In genomic region chr2:113114996-113115395, GRCh38 we compare ENCODE assay signal across 30 cellular contexts. TPM values are rescaled to one million over a fixed set of nuclear protein-coding genes. Genes with fewer than 3 reads are reported as not detected.
DNase-seq lines count a peak whose midpoint lies in the region; ATAC-seq and TF ChIP-seq lines count a peak whose summit lies in the region.
"Had no signal": no experiment of that assay in that cellular context is flagged by ENCODE, and none has a peak within 500 bp of the region (broad histone marks: within the 10 kb centered on the region; RNA-seq: fewer than 3 reads in every experiment).

No MANE protein-coding gene starts in this region.

- TF ChIP-seq CTCF in PC-3 (conservative IDR thresholded peaks at IDR 0.05; ENCODE audit: low read depth, low read length): no peak
- no peak for TF ChIP-seq CTCF in foreskin keratinocyte (conservative IDR thresholded peaks at IDR 0.05)
- TF ChIP-seq CTCF in smooth muscle cell (IDR thresholded peaks at IDR 0.05; ENCODE audit: borderline replicate concordance, insufficient read depth, poor library complexity, severe bottlenecking): no peak
- TF ChIP-seq CTCF in stomach (IDR thresholded peaks at IDR 0.05): no peak

- ATAC-seq in activated CD8-positive, alpha-beta memory T cell treated with anti-CD3 and anti-CD28 coated beads, Interleukin-2, amount 10 ng/mL, durations not matched to agents 7 days and 5 days: no peak
- ATAC-seq in PC-3 (no peak), foreskin keratinocyte (no peak)
- ATAC-seq: Right ventricle myocardium inferior had no signal

- TF ChIP-seq EP300 in stomach (IDR thresholded peaks at IDR 0.05): no peak

- H3K4me1 ChIP-seq in PC-3 (ENCODE audit: insufficient read depth, low read length) (peaks cover 34% of the 10 kb centered on the region), foreskin keratinocyte (peaks cover 36% of the 10 kb centered on the region), smooth muscle cell (ENCODE audit: low read depth) (no peaks in the 10 kb centered on the region), stomach (peaks cover 10 to 17% (median 14%) of the 10 kb centered on the region in 4 donors)
- H3K4me1 ChIP-seq: HAP-1, SJCRH30 had no signal

- no peaks in the 10 kb centered on the region for H3K27me3 ChIP-seq in PC-3 (ENCODE audit: low read length)
- no peaks in the 10 kb centered on the region for H3K27me3 ChIP-seq in foreskin keratinocyte
- no peaks in the 10 kb centered on the region for H3K27me3 ChIP-seq in smooth muscle cell (ENCODE audit: low read depth)
- no peaks in the 10 kb centered on the region for H3K27me3 ChIP-seq in stomach
- H3K27me3 ChIP-seq: SJCRH30 had no signal

- H3K79me2 ChIP-seq in PC-3 (ENCODE audit: low read length) (no peaks in the 10 kb centered on the region), smooth muscle cell (ENCODE audit: low read depth) (no peaks in the 10 kb centered on the region)

- H3K9ac ChIP-seq in PC-3 (ENCODE audit: low read length) (no peak overlapping the region), smooth muscle cell (ENCODE audit: low read depth) (peak overlapping the region; percentile 14)
- H3K9ac ChIP-seq: KMS-11 had no signal

- POLR2A ChIA-PET in PC-3 (lab: Charles Lee; ENCODE audit: unreplicated experiment): no interaction called here

- H3K36me3 ChIP-seq in PC-3 (ENCODE audit: low read depth, low read length) (no peaks in the 10 kb centered on the region), smooth muscle cell (ENCODE audit: low read depth) (no peaks in the 10 kb centered on the region), stomach (no peaks in the 10 kb centered on the region)
- H3K36me3 ChIP-seq: HAP-1, SJCRH30 had no signal

- H3K36me3 Mint-ChIP-seq in activated CD8-positive, alpha-beta memory T cell treated with anti-CD3 and anti-CD28 coated beads, Interleukin-2, amount 10 ng/mL, durations not matched to agents 7 days and 5 days: peaks cover 7% of the 10 kb centered on the region
- H3K36me3 Mint-ChIP-seq: CD4-positive, alpha-beta memory T cell had no signal

- H3K4me2 ChIP-seq in PC-3 (ENCODE audit: low read length): no peak overlapping the region
- H3K4me2 ChIP-seq in smooth muscle cell: peak overlapping the region; percentile 14
- H3K4me2 ChIP-seq: KMS-11, PC-9 had no signal

- H3F3A ChIP-seq in PC-3 (ENCODE audit: low read length, unreplicated experiment) (no peaks in the 10 kb centered on the region), smooth muscle cell (ENCODE audit: low read depth) (no peaks in the 10 kb centered on the region)

- no TSS peak for BruUV-seq in PC-3 (replicated peaks; lab: Mats Ljungman, UMichigan)

- H3K27ac ChIP-seq in PC-3 (ENCODE audit: low read length) (peak overlapping the region; percentile 92; the same call in 1 of the 2 replicates), foreskin keratinocyte (peak overlapping the region; percentile 92), smooth muscle cell (ENCODE audit: low read depth) (peak overlapping the region; percentile 64), stomach (no peak overlapping the region)
- H3K27ac ChIP-seq: 22Rv1, KMS-11, PC-9, SJCRH30 had no signal

- H4K20me1 ChIP-seq in PC-3 (ENCODE audit: low read length) (no peaks in the 10 kb centered on the region), smooth muscle cell (ENCODE audit: low read depth) (no peaks in the 10 kb centered on the region)

- CTCF ChIA-PET in activated CD8-positive, alpha-beta memory T cell treated with anti-CD3 and anti-CD28 coated beads, Interleukin-2, amount 10 ng/mL, durations not matched to agents 7 days and 5 days (lab: Charles Lee): interaction anchor here (1.1 to 1.8 kb wide), 4 partner anchors 10 to 66 kb away, joined by 3 to 4 read pairs (median 4); no protein-coding TSS in a partner anchor
- CTCF ChIA-PET in PC-3 (lab: Charles Lee): no interaction called here

- no peaks in the 10 kb centered on the region for H3K9me2 ChIP-seq in PC-3 (replicated peaks; ENCODE audit: low read length)

- no peak for TF ChIP-seq POLR2A in stomach (IDR thresholded peaks at IDR 0.05)

- H3K9me3 ChIP-seq in PC-3 (ENCODE audit: low read length) (no peaks in the 10 kb centered on the region), smooth muscle cell (replicated peaks; ENCODE audit: low read depth) (no peaks in the 10 kb centered on the region), stomach (no peaks in the 10 kb centered on the region)
- H3K9me3 ChIP-seq: HAP-1, SJCRH30 had no signal

- peak; percentile 8 for DNase-seq in activated CD8-positive, alpha-beta memory T cell treated with anti-CD3 and anti-CD28 coated beads, Interleukin-2, amount 10 ng/mL, durations not matched to agents 7 days and 5 days
- DNase-seq in activated CD8-positive, alpha-beta memory T cell treated with anti-CD3 and anti-CD28 coated beads, Interleukin-2, amount 50 U/mL, for 4 hours: no peak
- no peak for DNase-seq in PC-3
- peak in 1 of 2 donors; percentile 60 for DNase-seq in foreskin keratinocyte
- no peak for DNase-seq in smooth muscle cell (lab: John Stamatoyannopoulos, UW; ENCODE audit: unreplicated experiment)
- no peak for DNase-seq in activated CD4-positive, alpha-beta T cell treated with anti-CD3 and anti-CD28 coated beads, Interleukin-2, amount 50 U/mL, for 48 hours
- no peak for DNase-seq in activated gamma-delta T cell treated with Interleukin-2 at 50 U/mL for 16 hours
- no peak for DNase-seq in stomach
- DNase-seq: CD4-positive, alpha-beta memory T cell; COR-L47; DMS53; GOT3; HFFc6; IMR-90; NCI-H1048; NCI-H1417; NCI-H1694; NCI-H2029 treated with DMSO at 0.1 percent for 48 hours; NCI-H446 treated with DMSO at 0.1 percent for 48 hours; NCI-H526; NCI-H82; NK-92 treated with Interleukin-12 subunit alpha and Interleukin-12 subunit beta, amount 100 ng/mL, for 24 hours; PC-9; SJCRH30 had no signal

- WGBS in smooth muscle cell (ENCODE audit: low lambda C conversion rate): 37% methylated on average over 4 of the region's 4 CpGs
- WGBS in stomach, 5 donors: 71 to 80% (median 75%) methylated on average over 4 of the region's 4 CpGs

- H3K27ac Mint-ChIP-seq in activated CD8-positive, alpha-beta memory T cell treated with anti-CD3 and anti-CD28 coated beads, Interleukin-2, amount 10 ng/mL, durations not matched to agents 7 days and 5 days: no peak overlapping the region
- H3K27ac Mint-ChIP-seq: CD4-positive, alpha-beta memory T cell; HFFc6 had no signal

- intact Hi-C loops in PC-3 (cut with micrococcal nuclease): no loop called here
- intact Hi-C loops in stomach (cut with DNase I; ENCODE audit: low total_unique reads): no loop called here

- H3K4me1 Mint-ChIP-seq in activated CD8-positive, alpha-beta memory T cell treated with anti-CD3 and anti-CD28 coated beads, Interleukin-2, amount 10 ng/mL, durations not matched to agents 7 days and 5 days: peaks cover 19% of the 10 kb centered on the region

- no peak overlapping the region for H3K4me3 ChIP-seq in PC-3 (ENCODE audit: low read length)
- H3K4me3 ChIP-seq in smooth muscle cell: no peak overlapping the region
- no peak overlapping the region for H3K4me3 ChIP-seq in stomach
- H3K4me3 ChIP-seq: HAP-1, PC-9, SJCRH30 had no signal

- no peak overlapping the region for H3K4me3 Mint-ChIP-seq in activated CD8-positive, alpha-beta memory T cell treated with anti-CD3 and anti-CD28 coated beads, Interleukin-2, amount 10 ng/mL, durations not matched to agents 7 days and 5 days
- H3K4me3 Mint-ChIP-seq: HFFc6 had no signal

- H3K27me3 Mint-ChIP-seq in activated CD8-positive, alpha-beta memory T cell treated with anti-CD3 and anti-CD28 coated beads, Interleukin-2, amount 10 ng/mL, durations not matched to agents 7 days and 5 days: no peaks in the 10 kb centered on the region
- H3K27me3 Mint-ChIP-seq: CD4-positive, alpha-beta memory T cell had no signal

- no peaks in the 10 kb centered on the region for H3K9me3 Mint-ChIP-seq in activated CD8-positive, alpha-beta memory T cell treated with anti-CD3 and anti-CD28 coated beads, Interleukin-2, amount 10 ng/mL, durations not matched to agents 7 days and 5 days (ENCODE audit: low read depth)
- H3K9me3 Mint-ChIP-seq: CD4-positive, alpha-beta memory T cell; HFFc6 had no signal

- H2AFZ ChIP-seq in PC-3 (ENCODE audit: low read length) (no peak overlapping the region), smooth muscle cell (ENCODE audit: low read depth) (no peak overlapping the region)
- H2AFZ ChIP-seq: PC-9 had no signal

RNA-seq across cellular contexts. Expression of gene IL1RN, which starts 12.4 kb away (rescaled TPM):
- 1 to 10 TPM; 1.8 TPM for total RNA-seq in activated CD8-positive, alpha-beta memory T cell treated with anti-CD3 and anti-CD28 coated beads, Interleukin-2, amount 10 ng/mL, durations not matched to agents 7 days and 5 days
- total RNA-seq in PC-3 (2014; rRNA removed) (1.3 and 8.2 TPM in 2 replicates), foreskin keratinocyte (20.8 and 28.9 TPM in 2 replicates), smooth muscle cell (1.1 and 2.2 TPM in 2 replicates), stomach (10 to 100 TPM in 2 of 5 donors, under 1 TPM in 1, not detected in 2; 0.87 to 29.3 (median 16.9) TPM)
- polyA plus RNA-seq in foreskin keratinocyte (20.4 and 29.6 TPM in 2 replicates), smooth muscle cell (2.0 and 3.3 TPM in 2 replicates), stomach (100 to 1,000 TPM in 1 of 3 donors, 10 to 100 TPM in 2; 27.6 to 220 (median 40.9) TPM)
- total RNA-seq: HFFc6, IMR-90, SJCRH30 had no signal
- polyA plus RNA-seq: BJ; CD4-positive, alpha-beta memory T cell; IMR-90 had no signal

RNA-seq across cellular contexts. Expression of gene IL1F10, which starts 47.2 kb away (rescaled TPM):
- not detected for total RNA-seq in activated CD8-positive, alpha-beta memory T cell treated with anti-CD3 and anti-CD28 coated beads, Interleukin-2, amount 10 ng/mL, durations not matched to agents 7 days and 5 days
- total RNA-seq in PC-3 (2014; rRNA removed) (not detected in 2 replicates), foreskin keratinocyte (not detected in 2 replicates), smooth muscle cell (not detected in 2 replicates), stomach (not detected)
- polyA plus RNA-seq in foreskin keratinocyte (0.12 TPM in 1 of 2 replicates, not detected in the other), smooth muscle cell (not detected in 2 replicates), stomach (not detected)
- total RNA-seq: CD4-positive, alpha-beta memory T cell; HFFc6; IMR-90; PC-9; Right ventricle myocardium inferior; RPMI7951; SJCRH30 had no signal
- polyA plus RNA-seq: BJ; CD4-positive, alpha-beta memory T cell; IMR-90 had no signal

RNA-seq across cellular contexts. Expression of gene IL36RN, which starts 56.0 kb away (rescaled TPM):
- not detected for total RNA-seq in activated CD8-positive, alpha-beta memory T cell treated with anti-CD3 and anti-CD28 coated beads, Interleukin-2, amount 10 ng/mL, durations not matched to agents 7 days and 5 days
- total RNA-seq in PC-3 (2014; rRNA removed) (0.36 TPM in 1 of 2 replicates, not detected in the other), foreskin keratinocyte (0.67 and 0.88 TPM in 2 replicates), smooth muscle cell (7.8 and 10.7 TPM in 2 replicates), stomach (not detected)
- polyA plus RNA-seq in foreskin keratinocyte (0.50 and 0.60 TPM in 2 replicates), smooth muscle cell (1.5 and 5.6 TPM in 2 replicates), stomach (1 to 10 TPM in 1 of 3 donors, not detected in 2; 1.8 TPM)
- total RNA-seq: CD4-positive, alpha-beta memory T cell; HFFc6; IMR-90; Right ventricle myocardium inferior; RPMI7951; SJCRH30 had no signal
- polyA plus RNA-seq: BJ; CD4-positive, alpha-beta memory T cell; IMR-90 had no signal

RNA-seq across cellular contexts. Expression of gene PSD4, which starts 58.8 kb away (rescaled TPM):
- total RNA-seq in activated CD8-positive, alpha-beta memory T cell treated with anti-CD3 and anti-CD28 coated beads, Interleukin-2, amount 10 ng/mL, durations not matched to agents 7 days and 5 days: 100 to 1,000 TPM; 314 to 388 TPM
- total RNA-seq in PC-3 (2014; rRNA removed): 46.6 and 60.3 TPM in 2 replicates
- total RNA-seq in foreskin keratinocyte: 34.4 and 38.2 TPM in 2 replicates
- 22.8 and 24.8 TPM in 2 replicates for polyA plus RNA-seq in foreskin keratinocyte
- 7.3 and 9.3 TPM in 2 replicates for total RNA-seq in smooth muscle cell
- 7.8 and 9.5 TPM in 2 replicates for polyA plus RNA-seq in smooth muscle cell
- 100 to 1,000 TPM in 2 of 5 donors, 10 to 100 TPM in 3; 35.3 to 146 (median 73.5) TPM for total RNA-seq in stomach
- 10 to 100 TPM; 19.9 to 23.8 (median 19.9) TPM for polyA plus RNA-seq in stomach

Comparison
In these comparisons a context has a peak if more than half of its experiments do, and no peak if none do; other contexts are left out.
1. H3K27ac ChIP-seq: peak in PC-3 (single experiment), foreskin keratinocyte (single experiment) and smooth muscle cell (single experiment); none in stomach (0 of 5).